9 cellular contexts compared by ENCODE assay signal in the genomic region with DNA sequence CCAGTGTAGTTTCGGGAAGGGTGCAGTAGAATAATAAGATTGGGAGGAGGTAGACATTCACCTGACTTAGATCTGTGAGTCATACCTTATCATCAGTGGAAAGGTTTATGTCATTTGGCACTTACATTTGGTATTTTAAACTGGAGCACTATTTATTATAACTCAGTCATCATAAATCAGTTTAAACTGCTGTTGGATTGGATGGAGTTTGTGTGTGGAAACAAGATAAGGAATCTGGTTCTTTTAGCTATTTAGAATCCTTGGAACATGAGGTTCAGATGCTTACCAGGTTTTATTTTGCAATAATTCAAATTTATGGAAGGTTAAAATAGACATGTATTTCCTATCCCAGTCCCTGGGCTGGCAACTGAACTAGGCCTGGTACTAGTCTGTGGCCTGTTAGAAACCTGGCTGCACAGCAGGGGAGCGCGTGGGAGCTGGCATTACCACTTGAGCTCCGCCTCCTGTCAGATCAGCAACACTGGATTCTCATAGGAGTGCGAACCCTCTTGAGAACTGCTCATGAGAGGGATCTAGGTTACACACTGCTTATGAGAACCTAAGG. TPM values are rescaled to one million over a fixed set of nuclear protein-coding genes. Genes with fewer than 3 reads are reported as not detected.
DNase-seq lines count a peak whose midpoint lies in the region; ATAC-seq and TF ChIP-seq lines count a peak whose summit lies in the region.
"Had no signal": no experiment of that assay in that cellular context is flagged by ENCODE, and none has a peak within 500 bp of the region (broad histone marks: within the 10 kb centered on the region; RNA-seq: fewer than 3 reads in every experiment).

No MANE protein-coding gene starts in this region.

- peaks cover 15% of the 10 kb centered on the region for H3K36me3 Mint-ChIP-seq in CD8-positive, alpha-beta T cell
- H3K36me3 Mint-ChIP-seq in nephron progenitor cell (ENCODE audit: low read depth), result peaks cover 23% of the 10 kb centered on the region

- CTCF ChIA-PET in CD8-positive, alpha-beta T cell (lab: Charles Lee), result no interaction called here

- no peak overlapping the region for H3K27ac ChIP-seq in CD8-positive, alpha-beta T cell (ENCODE audit: low read depth, low read length)
- peak overlapping the region; percentile 52 for H3K27ac ChIP-seq in caudate nucleus (ENCODE audit: low read depth, low read length)

- H3K27me3 ChIP-seq in CD8-positive, alpha-beta T cell (ENCODE audit: insufficient read depth, low read length), result no peaks in the 10 kb centered on the region

- no peaks in the 10 kb centered on the region for H3K9me3 ChIP-seq in CD8-positive, alpha-beta T cell (ENCODE audit: low read length)

- intact Hi-C loops in CD8-positive, alpha-beta T cell (cut with DNase I, micrococcal nuclease), result no loop called here

- H3K4me1 Mint-ChIP-seq in CD8-positive, alpha-beta T cell (ENCODE audit: low read depth), result peaks cover 55% of the 10 kb centered on the region
- H3K4me1 Mint-ChIP-seq in nephron progenitor cell, result peaks cover 7% of the 10 kb centered on the region

- no peaks in the 10 kb centered on the region for H3K36me3 ChIP-seq in CD8-positive, alpha-beta T cell (ENCODE audit: insufficient read depth, low read length)

- H3K4me1 ChIP-seq in CD8-positive, alpha-beta T cell (ENCODE audit: insufficient read depth, low read length), result peaks cover 5% of the 10 kb centered on the region

- H3K27me3 Mint-ChIP-seq in CD8-positive, alpha-beta T cell (ENCODE audit: low read depth), result no peaks in the 10 kb centered on the region
- H3K27me3 Mint-ChIP-seq in nephron progenitor cell (ENCODE audit: low read depth, poor library complexity), result no peaks in the 10 kb centered on the region

- H3K4me3 ChIP-seq in CD8-positive, alpha-beta T cell (ENCODE audit: low read depth, low read length), result no peak overlapping the region
- no peak overlapping the region for H3K4me3 ChIP-seq in LNCaP clone FGC (ENCODE audit: low read depth, low read length)
- H3K4me3 ChIP-seq: skin epidermis had no signal

- no peaks in the 10 kb centered on the region for H3K9me3 Mint-ChIP-seq in CD8-positive, alpha-beta T cell
- H3K9me3 Mint-ChIP-seq in nephron progenitor cell, result peaks cover 11% of the 10 kb centered on the region

- H3K4me3 Mint-ChIP-seq in CD8-positive, alpha-beta T cell, result no peak overlapping the region
- no peak overlapping the region for H3K4me3 Mint-ChIP-seq in nephron progenitor cell

- peak overlapping the region; percentile 49 for H3K27ac Mint-ChIP-seq in CD8-positive, alpha-beta T cell
- H3K27ac Mint-ChIP-seq in nephron progenitor cell, result no peak overlapping the region

- POLR2A ChIA-PET in CD8-positive, alpha-beta T cell (lab: Charles Lee), result no interaction called here

- in situ Hi-C loops in ACHN (cut with HindIII; ENCODE audit: low pct_ligation_motif_present, low pct_unique_long_range_greater_than_20kb, low sequenced_read_pairs), result no loop called here

- no peak for DNase-seq in CD8-positive, alpha-beta T cell
- DNase-seq in LNCaP clone FGC (ENCODE audit: low read depth) (peak; percentile 64), caudate nucleus (lab: John Stamatoyannopoulos, UW) (peak in 14 of 61 donors; percentile 2 to 55 (median 15)), nephron progenitor cell (peak; percentile 22), ACHN (no peak), AG08395 (ENCODE audit: low spot score) (no peak)

- no peak for TF ChIP-seq CTCF in CD8-positive, alpha-beta T cell (IDR thresholded peaks at IDR 0.05)
- TF ChIP-seq CTCF in LNCaP clone FGC (IDR thresholded peaks at IDR 0.05; ENCODE audit: control insufficient read depth, extremely low read depth, insufficient read depth) (no peak), nephron progenitor cell (IDR thresholded peaks at IDR 0.05) (no peak)

- ATAC-seq in CD8-positive, alpha-beta T cell, result no peak
- no peak for ATAC-seq in HG03432 (IDR thresholded peaks at IDR 0.05; ENCODE audit: unreplicated experiment)
- ATAC-seq in GM18867 (IDR thresholded peaks at IDR 0.05; ENCODE audit: unreplicated experiment), result no peak

RNA-seq across cellular contexts. Expression of a gene that starts 34.5 kb away (rescaled TPM):
- total RNA-seq in CD8-positive, alpha-beta T cell, result 10 to 100 TPM; 60.1 to 69.8 TPM

RNA-seq across cellular contexts. Expression of a gene that starts 58.9 kb away (rescaled TPM):
- 1 to 10 TPM; 1.9 to 2.2 TPM for total RNA-seq in CD8-positive, alpha-beta T cell

Comparison
In these comparisons a context has a peak if more than half of its experiments do, and no peak if none do; other contexts are left out.
1. DNase-seq: peak in LNCaP clone FGC (single experiment) and nephron progenitor cell (single experiment); none in CD8-positive, alpha-beta T cell (0 of 7), ACHN (single experiment) and AG08395 (single experiment).